19 cellular contexts compared by ENCODE assay signal in the genomic region with DNA sequence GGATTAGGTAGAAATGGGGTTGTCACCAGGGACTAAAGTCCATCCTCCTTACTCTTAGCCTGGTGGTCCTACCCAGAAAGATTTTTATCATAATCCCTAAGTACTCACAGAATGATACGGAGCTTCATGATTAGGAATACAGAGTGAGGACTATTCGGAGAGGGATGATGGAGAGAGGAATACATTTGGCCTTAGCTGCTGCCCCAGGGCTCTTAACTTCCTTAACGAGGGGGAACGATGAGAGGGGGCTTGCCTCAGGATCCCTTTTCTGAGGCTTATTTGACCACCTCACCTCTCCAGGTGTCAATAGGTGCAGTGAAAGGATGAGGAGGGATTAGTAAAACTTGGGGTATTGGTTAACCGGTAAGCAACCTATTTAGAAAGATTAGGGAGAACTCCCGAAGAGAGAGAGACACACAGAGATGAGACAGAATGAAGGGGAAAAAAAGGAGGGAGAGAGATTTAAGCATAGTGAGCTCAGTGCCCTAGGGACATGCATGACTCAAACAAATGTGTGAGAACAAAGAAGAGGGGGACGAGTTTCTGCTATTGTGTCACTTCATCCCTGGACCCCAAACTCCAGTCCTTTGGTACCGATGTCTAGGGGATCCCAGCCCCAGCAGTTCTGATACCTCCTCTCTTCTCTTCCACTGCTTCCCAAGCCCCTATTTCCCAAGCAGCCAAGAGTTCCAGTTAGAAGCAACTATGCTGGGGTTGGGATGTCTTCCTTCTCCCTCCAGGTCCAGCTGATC. TPM values are rescaled to one million over a fixed set of nuclear protein-coding genes. Genes with fewer than 3 reads are reported as not detected.
DNase-seq lines count a peak whose midpoint lies in the region; ATAC-seq, FAIRE-seq and TF ChIP-seq lines count a peak whose summit lies in the region.
"Had no signal": no experiment of that assay in that cellular context is flagged by ENCODE, and none has a peak within 500 bp of the region (broad histone marks: within the 10 kb centered on the region; RNA-seq: fewer than 3 reads in every experiment).

No MANE protein-coding gene starts in this region.

- CTCF ChIA-PET in MCF 10A (lab: Yijun Ruan, JAX) (interaction anchor here (0.9 to 4.3 kb wide), 11 partner anchors 8 to 294 kb away, joined by 3 to 19 read pairs (median 4); a partner anchor contains a TSS), K562 (lab: Yijun Ruan, JAX; ENCODE audit: low intra/inter-chr PET ratio) (no interaction called here)

- no peaks in the 10 kb centered on the region for H3K36me3 ChIP-seq in breast epithelium
- H3K36me3 ChIP-seq in K562 (ENCODE audit: control insufficient read depth, insufficient read depth, low read length) = peaks cover 46% of the 10 kb centered on the region
- H3K36me3 ChIP-seq in mesenchymal stem cell (ENCODE audit: control insufficient read depth in 1 of 2, insufficient read depth in 2 of 2, low read depth in 1 of 2, low read length in 2 of 2) = no peaks in the 10 kb centered on the region
- H3K36me3 ChIP-seq: heart left ventricle had no signal

- H3K36me3 Mint-ChIP-seq in MCF 10A (ENCODE audit: insufficient read depth, unreplicated experiment) = no peaks in the 10 kb centered on the region
- H3K36me3 Mint-ChIP-seq in type B pancreatic cell = no peaks in the 10 kb centered on the region

- H2AFZ ChIP-seq in K562 (ENCODE audit: low read depth, low read length) (no peak overlapping the region), mesenchymal stem cell (ENCODE audit: low read depth, low read length) (no peak overlapping the region)

- H3K4me3 ChIP-seq in breast epithelium (no peak overlapping the region), K562 (peak overlapping the region; percentile 78), mesenchymal stem cell (ENCODE audit: insufficient read depth in 1 of 2, low read depth in 1 of 2, low read length in 2 of 2) (peak overlapping the region in 1 of 2 experiments; percentile 63)

- no peak overlapping the region for H2AK5ac ChIP-seq in mesenchymal stem cell (ENCODE audit: low read length, severe bottlenecking)

- peaks cover 96% of the 10 kb centered on the region for H3K79me2 ChIP-seq in K562 (ENCODE audit: control insufficient read depth, insufficient read depth, low read length)

- H3K4me1 Mint-ChIP-seq in MCF 10A (ENCODE audit: insufficient read depth, unreplicated experiment) = peaks cover 44% of the 10 kb centered on the region
- H3K4me1 Mint-ChIP-seq in type B pancreatic cell (ENCODE audit: unreplicated experiment) = peaks cover 39% of the 10 kb centered on the region

- no peak for TF ChIP-seq EP300 in K562 (IDR thresholded peaks at IDR 0.05; ENCODE audit: low read length)

- H4K91ac ChIP-seq in mesenchymal stem cell (ENCODE audit: low read length) = no peak overlapping the region

- FAIRE-seq in K562 (lab: Jason Lieb, UNC) = no peak
- FAIRE-seq: endometrium had no signal

- H4K20me1 ChIP-seq in K562 (replicated peaks; ENCODE audit: control insufficient read depth, insufficient read depth, low read length) = peaks cover 3% of the 10 kb centered on the region; the same call in 1 of the 2 replicates

- H3K23ac ChIP-seq in mesenchymal stem cell (ENCODE audit: low read length in 2 of 2) = no peak overlapping the region

- peak overlapping the region; percentile 100 for H3K4me2 ChIP-seq in K562 (ENCODE audit: insufficient read depth, low read length)
- H3K4me2 ChIP-seq in mesenchymal stem cell (ENCODE audit: low read length, poor library complexity, severe bottlenecking) = no peak overlapping the region

- no peaks in the 10 kb centered on the region for H3K79me1 ChIP-seq in mesenchymal stem cell (replicated peaks; ENCODE audit: low read length, poor library complexity, severe bottlenecking)

- H3K27me3 Mint-ChIP-seq in MCF 10A (ENCODE audit: insufficient read depth, unreplicated experiment) (no peaks in the 10 kb centered on the region), type B pancreatic cell (peaks cover 21% of the 10 kb centered on the region)

- H2BK120ac ChIP-seq in mesenchymal stem cell (ENCODE audit: low read depth, low read length) = no peak overlapping the region

- POLR2A ChIA-PET in MCF 10A (lab: Yijun Ruan, JAX) (interaction anchor here (0.6 to 4.1 kb wide), 11 partner anchors 10 to 826 kb away, joined by 3 to 34 read pairs (median 5); a partner anchor contains a TSS), K562 (lab: Yijun Ruan, JAX) (interaction anchor here (0.5 to 4.1 kb wide), 13 partner anchors 8 to 1184 kb away, joined by 3 to 19 read pairs (median 5); a partner anchor contains a TSS)

- H3K9me3 ChIP-seq in breast epithelium (no peaks in the 10 kb centered on the region), K562 (replicated peaks; ENCODE audit: control insufficient read depth, insufficient read depth, low read depth, low read length) (no peaks in the 10 kb centered on the region), mesenchymal stem cell (ENCODE audit: control insufficient read depth, low read length) (no peaks in the 10 kb centered on the region)
- H3K9me3 ChIP-seq: heart left ventricle had no signal

- H2BK5ac ChIP-seq in mesenchymal stem cell (ENCODE audit: low read depth, low read length, poor library complexity, severe bottlenecking) = no peak overlapping the region

- intact Hi-C loops in MCF 10A (cut with micrococcal nuclease) (no loop called here), breast epithelium (cut with DNase I; ENCODE audit: low total_unique reads) (loop anchor here (5.0 kb wide), 1 partner anchor 402 kb away; no protein-coding TSS in a partner anchor), K562 (cut with micrococcal nuclease) (loop anchor here (10.0 kb wide), 1 partner anchor 285 kb away; no protein-coding TSS in a partner anchor)

- H3K4ac ChIP-seq in mesenchymal stem cell (ENCODE audit: low read depth in 1 of 2, low read length in 2 of 2) = no peak overlapping the region

- H3K18ac ChIP-seq in mesenchymal stem cell (ENCODE audit: low read depth in 1 of 2, low read length in 2 of 2) = no peak overlapping the region

- H3K27ac ChIP-seq in breast epithelium (no peak overlapping the region), K562 (ENCODE audit: extremely low read depth, low read depth, low read length) (peak overlapping the region; percentile 88), mesenchymal stem cell (ENCODE audit: low read length, poor library complexity, severe bottlenecking) (no peak overlapping the region)

- H3K9me3 Mint-ChIP-seq in MCF 10A (ENCODE audit: unreplicated experiment) = no peaks in the 10 kb centered on the region
- no peaks in the 10 kb centered on the region for H3K9me3 Mint-ChIP-seq in type B pancreatic cell
- H3K9me3 Mint-ChIP-seq: activated CD4-positive, alpha-beta T cell treated with anti-CD3 and anti-CD28 coated beads, Interleukin-2, amount 10 ng/mL, durations not matched to agents 7 days and 5 days; T-helper 1 cell treated with Interleukin-12 subunit alpha and Interleukin-12 subunit beta and Interleukin-4 antibody, amounts not matched to agents 30 μg/mL and 1 μg/mL, for 36 hours had no signal

- peaks cover 0 to 3% of the 10 kb centered on the region in 2 donors for H3K4me1 ChIP-seq in breast epithelium
- H3K4me1 ChIP-seq in K562 (replicated peaks in 1 of 2; ENCODE audit: control insufficient read depth in 2 of 2, insufficient read depth in 2 of 2, low read length in 2 of 2) = peaks cover 19 to 31% of the 10 kb centered on the region in 2 experiments; a peak in 4 of 5 replicates
- peaks cover 14% of the 10 kb centered on the region for H3K4me1 ChIP-seq in mesenchymal stem cell (ENCODE audit: control insufficient read depth, insufficient read depth, low read depth, low read length)

- no peak overlapping the region for H4K8ac ChIP-seq in mesenchymal stem cell (ENCODE audit: low read length)

- no peak for TF ChIP-seq RAD21 in K562 (CRISPR knock-in tag; conservative IDR thresholded peaks at IDR 0.05 in 1 of 2, IDR thresholded peaks at IDR 0.05 in 1 of 2)

- no TSS peak for BruUV-seq in MCF 10A (replicated peaks; lab: Mats Ljungman, UMichigan)
- BruUV-seq in K562 (replicated peaks; lab: Mats Ljungman, UMichigan) = no TSS peak

- TF ChIP-seq POLR2A in breast epithelium (IDR thresholded peaks at IDR 0.05) (no peak), K562 (conservative IDR thresholded peaks at IDR 0.05) (no peak; the same call in 1 of the 2 replicates)

- H2BK12ac ChIP-seq in mesenchymal stem cell (ENCODE audit: low read length in 2 of 2) = no peak overlapping the region

- peak overlapping the region; percentile 6 for H3K27ac Mint-ChIP-seq in MCF 10A (ENCODE audit: low read depth, unreplicated experiment)
- peak overlapping the region; percentile 41 for H3K27ac Mint-ChIP-seq in type B pancreatic cell
- H3K27ac Mint-ChIP-seq: activated CD4-positive, alpha-beta T cell treated with anti-CD3 and anti-CD28 coated beads, Interleukin-2, amount 10 ng/mL, durations not matched to agents 7 days and 5 days; T-helper 1 cell treated with Interleukin-12 subunit alpha and Interleukin-12 subunit beta and Interleukin-4 antibody, amounts not matched to agents 30 μg/mL and 1 μg/mL, for 36 hours had no signal

- 1% methylated on average over 8 of the region's 8 CpGs for WGBS in K562 (ENCODE audit: insufficient coverage, low coverage, missing lambda C conversion rate)
- WGBS in mesenchymal stem cell = 83% methylated on average over 8 of the region's 8 CpGs

- H3K9ac ChIP-seq in K562 (ENCODE audit: insufficient read depth in 1 of 2, low read depth in 2 of 2, low read length in 2 of 2) (peak overlapping the region; percentile 92 to 93), mesenchymal stem cell (ENCODE audit: low read length) (peak overlapping the region; percentile 40)

- H3K4me3 Mint-ChIP-seq in MCF 10A (ENCODE audit: unreplicated experiment) (peak overlapping the region; percentile 4), type B pancreatic cell (peak overlapping the region; percentile 77)
- H3K4me3 Mint-ChIP-seq: activated CD4-positive, alpha-beta T cell treated with anti-CD3 and anti-CD28 coated beads, Interleukin-2, amount 10 ng/mL, durations not matched to agents 7 days and 5 days; T-helper 1 cell treated with Interleukin-12 subunit alpha and Interleukin-12 subunit beta and Interleukin-4 antibody, amounts not matched to agents 30 μg/mL and 1 μg/mL, for 36 hours had no signal

- H3K14ac ChIP-seq in mesenchymal stem cell (ENCODE audit: low read length in 2 of 2) = no peak overlapping the region

- no peak overlapping the region for H2BK15ac ChIP-seq in mesenchymal stem cell (ENCODE audit: low read depth, poor library complexity, severe bottlenecking)

- no peaks in the 10 kb centered on the region for H3K9me1 ChIP-seq in K562 (ENCODE audit: control insufficient read depth, insufficient read depth, low read length)

- peak; percentile 55 for DNase-seq in MCF 10A (ENCODE audit: unreplicated experiment)
- DNase-seq in breast epithelium (ENCODE audit: low spot score in 2 of 2) = no peak
- DNase-seq in K562 (ENCODE audit: extremely low read depth in 1 of 4, low spot score in 3 of 4) = no peak
- no peak for DNase-seq in mesenchymal stem cell
- no peak for DNase-seq in type B pancreatic cell (ENCODE audit: extremely low spot score, unreplicated experiment)
- no peak for DNase-seq in NOMO-1 treated with dmso at 0.1 percent for 144 hours (lab: John Stamatoyannopoulos, UW; ENCODE audit: unreplicated experiment)
- no peak for DNase-seq in NCI-H1105 (lab: John Stamatoyannopoulos, UW)
- DNase-seq: activated CD4-positive, alpha-beta T cell treated with anti-CD3 and anti-CD28 coated beads, Interleukin-2, amount 10 ng/mL, durations not matched to agents 7 days and 5 days; activated gamma-delta T cell; Calu3; heart left ventricle; NCI-H1417 treated with DMSO at 0.1 percent for 48 hours; NCI-H510A; nucleus accumbens had no signal

- in situ Hi-C loops in K562 (cut with MboI) = loop anchor here (10.0 kb wide), 1 partner anchor 65 kb away; a partner anchor contains a TSS

- H3K27me3 ChIP-seq in breast epithelium = no peaks in the 10 kb centered on the region
- no peaks in the 10 kb centered on the region; a peak in 1 of 5 replicates for H3K27me3 ChIP-seq in K562 (ENCODE audit: control insufficient read depth in 2 of 2, insufficient read depth in 2 of 2, low read length in 2 of 2)
- H3K27me3 ChIP-seq in mesenchymal stem cell (ENCODE audit: control insufficient read depth in 1 of 2, insufficient read depth in 1 of 2, low read length in 2 of 2) = peaks cover 18 to 41% of the 10 kb centered on the region in 2 experiments

- no peak for ATAC-seq in K562
- no peak for ATAC-seq in HG02981 (IDR thresholded peaks at IDR 0.05; ENCODE audit: unreplicated experiment)
- ATAC-seq: left lobe of liver had no signal

- no peak for TF ChIP-seq CTCF in MCF 10A (IDR thresholded peaks at IDR 0.05; ENCODE audit: unreplicated experiment)
- TF ChIP-seq CTCF in breast epithelium (IDR thresholded peaks at IDR 0.05) = no peak
- TF ChIP-seq CTCF in K562 (IDR thresholded peaks at IDR 0.05 in 2 of 3, conservative IDR thresholded peaks at IDR 0.05 in 1 of 3; ENCODE audit: insufficient read depth in 2 of 3, low read depth in 1 of 3, low read length in 3 of 3) = no peak
- no peak for TF ChIP-seq CTCF in type B pancreatic cell (conservative IDR thresholded peaks at IDR 0.05)

RNA-seq across cellular contexts. Expression of a gene that starts 1.1 kb away (rescaled TPM):
- 0.40 and 0.64 TPM in 2 replicates for total RNA-seq in MCF 10A (2022)
- under 1 TPM; 0.15 to 0.48 (median 0.33) TPM for total RNA-seq in breast epithelium
- total RNA-seq in K562 (2011; cell fraction: chromatin; rRNA removed; ENCODE audit: low replicate concordance) = 108 and 191 TPM in 2 replicates
- 118 and 137 TPM in 2 replicates for total RNA-seq in K562 (2011; cell fraction: nucleolus; rRNA removed)
- total RNA-seq in K562 (2011; cell fraction: nucleoplasm; rRNA removed) = 98.5 and 115 TPM in 2 replicates
- 221 and 269 TPM in 2 replicates for total RNA-seq in K562 (2014; rRNA removed)
- total RNA-seq in K562 (2014; rRNA removed; fragmentation: Illumina TruSeq; extraction: Trizol) = 134 and 157 TPM in 2 replicates
- 177 and 178 TPM in 2 replicates for total RNA-seq in K562 (2015; rRNA removed; fragmentation: Illumina TruSeq; extraction: Trizol)
- 244 and 252 TPM in 2 replicates for total RNA-seq in K562 (2021)
- polyA plus RNA-seq in K562 (2011; rRNA removed) = 208 TPM in 2 replicates
- 231 and 451 TPM in 2 replicates for polyA plus RNA-seq in K562 (2011; cell fraction: cytosol; rRNA removed)
- 232 and 428 TPM in 2 replicates for polyA plus RNA-seq in K562 (2011; cell fraction: nucleus; rRNA removed)
- polyA plus RNA-seq in K562 (2012) = 162 and 214 TPM in 2 replicates
- polyA plus RNA-seq in K562 (2014; fragmentation: Illumina TruSeq; extraction: Trizol) = 246 and 282 TPM in 2 replicates
- 10 to 100 TPM; 12.3 to 44.5 TPM for polyA plus RNA-seq in K562 (2014; fragmentation: Nextera tagmentation; extraction: Ambion mirVana)
- polyA plus RNA-seq in K562 (2014; rRNA removed) = 225 and 229 TPM in 2 replicates
- 71.3 and 109 TPM in 2 replicates for polyA minus RNA-seq in K562 (2011; rRNA and poly(A)+ RNA removed)
- polyA minus RNA-seq in K562 (2011; cell fraction: cytosol; rRNA and poly(A)+ RNA removed) = 78.1 and 100 TPM in 2 replicates
- 67.6 and 73.9 TPM in 2 replicates for polyA minus RNA-seq in K562 (2011; cell fraction: nucleus; rRNA and poly(A)+ RNA removed)
- 0.12 TPM for polyA plus RNA-seq in mesenchymal stem cell (2013, experiment 1 of 2)
- 0.10 TPM for polyA plus RNA-seq in mesenchymal stem cell (2013, experiment 2 of 2)
- 0.24 and 0.65 TPM in 2 replicates for total RNA-seq in type B pancreatic cell (ENCODE audit: low replicate concordance)
- total RNA-seq: A172; activated CD4-positive, alpha-beta T cell treated with anti-CD3 and anti-CD28 coated beads, Interleukin-2, amount 10 ng/mL, durations not matched to agents 7 days and 5 days had no signal

RNA-seq across cellular contexts. Expression of a gene that starts 19.2 kb away (rescaled TPM):
- total RNA-seq in MCF 10A (2022) = 1,158 and 1,435 TPM in 2 replicates
- total RNA-seq in breast epithelium = 100 to 1,000 TPM; 387 to 571 (median 477) TPM
- 585 and 1,170 TPM in 2 replicates for total RNA-seq in K562 (2011; cell fraction: chromatin; rRNA removed; ENCODE audit: low replicate concordance)
- 342 and 393 TPM in 2 replicates for total RNA-seq in K562 (2011; cell fraction: nucleolus; rRNA removed)
- 680 and 890 TPM in 2 replicates for total RNA-seq in K562 (2011; cell fraction: nucleoplasm; rRNA removed)
- total RNA-seq in K562 (2014; rRNA removed) = 1,166 and 1,242 TPM in 2 replicates
- total RNA-seq in K562 (2014; rRNA removed; fragmentation: Illumina TruSeq; extraction: Trizol) = 1,479 and 1,871 TPM in 2 replicates
- total RNA-seq in K562 (2015; rRNA removed; fragmentation: Illumina TruSeq; extraction: Trizol) = 1,215 and 1,277 TPM in 2 replicates
- 1,768 and 1,994 TPM in 2 replicates for total RNA-seq in K562 (2021)
- polyA plus RNA-seq in K562 (2011; rRNA removed) = 1,105 and 1,247 TPM in 2 replicates
- polyA plus RNA-seq in K562 (2011; cell fraction: cytosol; rRNA removed) = 544 and 1,005 TPM in 2 replicates
- polyA plus RNA-seq in K562 (2011; cell fraction: nucleus; rRNA removed) = 747 and 1,095 TPM in 2 replicates
- polyA plus RNA-seq in K562 (2012) = 2,696 and 3,059 TPM in 2 replicates
- polyA plus RNA-seq in K562 (2014; fragmentation: Illumina TruSeq; extraction: Trizol) = 2,677 and 2,919 TPM in 2 replicates
- 1,000 to 10,000 TPM; 1,815 to 2,152 TPM for polyA plus RNA-seq in K562 (2014; fragmentation: Nextera tagmentation; extraction: Ambion mirVana)
- 2,590 and 2,703 TPM in 2 replicates for polyA plus RNA-seq in K562 (2014; rRNA removed)
- polyA minus RNA-seq in K562 (2011; rRNA and poly(A)+ RNA removed) = 2,157 and 2,253 TPM in 2 replicates
- 731 and 750 TPM in 2 replicates for polyA minus RNA-seq in K562 (2011; cell fraction: cytosol; rRNA and poly(A)+ RNA removed)
- polyA minus RNA-seq in K562 (2011; cell fraction: nucleus; rRNA and poly(A)+ RNA removed) = 346 and 811 TPM in 2 replicates
- polyA plus RNA-seq in mesenchymal stem cell (2013, experiment 1 of 2) = 983 TPM
- 943 TPM for polyA plus RNA-seq in mesenchymal stem cell (2013, experiment 2 of 2)
- 1,366 and 2,469 TPM in 2 replicates for total RNA-seq in type B pancreatic cell (ENCODE audit: low replicate concordance)

RNA-seq across cellular contexts. Expression of a gene that starts 19.8 kb away (rescaled TPM):
- total RNA-seq in MCF 10A (2022) = 109 and 112 TPM in 2 replicates
- 10 to 100 TPM; 22.4 to 45.8 (median 31.8) TPM for total RNA-seq in breast epithelium
- total RNA-seq in K562 (2011; cell fraction: chromatin; rRNA removed; ENCODE audit: low replicate concordance) = 33.7 and 89.9 TPM in 2 replicates
- total RNA-seq in K562 (2011; cell fraction: nucleolus; rRNA removed) = 22.3 and 27.9 TPM in 2 replicates
- 59.4 and 101 TPM in 2 replicates for total RNA-seq in K562 (2011; cell fraction: nucleoplasm; rRNA removed)
- 41.8 and 50.5 TPM in 2 replicates for total RNA-seq in K562 (2014; rRNA removed)
- 80.2 and 106 TPM in 2 replicates for total RNA-seq in K562 (2014; rRNA removed; fragmentation: Illumina TruSeq; extraction: Trizol)
- total RNA-seq in K562 (2015; rRNA removed; fragmentation: Illumina TruSeq; extraction: Trizol) = 55.3 and 60.8 TPM in 2 replicates
- 72.6 and 82.3 TPM in 2 replicates for total RNA-seq in K562 (2021)
- 81.2 and 102 TPM in 2 replicates for polyA plus RNA-seq in K562 (2011; rRNA removed)
- 28.5 and 57.8 TPM in 2 replicates for polyA plus RNA-seq in K562 (2011; cell fraction: cytosol; rRNA removed)
- polyA plus RNA-seq in K562 (2011; cell fraction: nucleus; rRNA removed) = 25.8 and 37.9 TPM in 2 replicates
- polyA plus RNA-seq in K562 (2012) = 28.8 and 37.9 TPM in 2 replicates
- polyA plus RNA-seq in K562 (2014; fragmentation: Illumina TruSeq; extraction: Trizol) = 51.2 and 59.2 TPM in 2 replicates
- polyA plus RNA-seq in K562 (2014; fragmentation: Nextera tagmentation; extraction: Ambion mirVana) = 10 to 100 TPM; 49.8 to 53.2 TPM
- 32.6 and 39.3 TPM in 2 replicates for polyA plus RNA-seq in K562 (2014; rRNA removed)
- polyA minus RNA-seq in K562 (2011; rRNA and poly(A)+ RNA removed) = 208 and 238 TPM in 2 replicates
- 65.3 and 84.1 TPM in 2 replicates for polyA minus RNA-seq in K562 (2011; cell fraction: cytosol; rRNA and poly(A)+ RNA removed)
- polyA minus RNA-seq in K562 (2011; cell fraction: nucleus; rRNA and poly(A)+ RNA removed) = 16.3 and 30.9 TPM in 2 replicates
- 34.7 TPM for polyA plus RNA-seq in mesenchymal stem cell (2013, experiment 1 of 2)
- polyA plus RNA-seq in mesenchymal stem cell (2013, experiment 2 of 2) = 34.1 TPM
- total RNA-seq in type B pancreatic cell (ENCODE audit: low replicate concordance) = 87.8 and 227 TPM in 2 replicates

RNA-seq across cellular contexts. Expression of a gene that starts 25.2 kb away (rescaled TPM):
- 207 and 299 TPM in 2 replicates for total RNA-seq in MCF 10A (2022)
- total RNA-seq in breast epithelium = 100 to 1,000 TPM in 1 of 3 donors, 10 to 100 TPM in 2; 70.9 to 109 (median 90.1) TPM
- total RNA-seq in K562 (2011; cell fraction: chromatin; rRNA removed; ENCODE audit: low replicate concordance) = 92.5 and 126 TPM in 2 replicates
- total RNA-seq in K562 (2011; cell fraction: nucleolus; rRNA removed) = 75.9 and 83.9 TPM in 2 replicates
- 128 and 170 TPM in 2 replicates for total RNA-seq in K562 (2011; cell fraction: nucleoplasm; rRNA removed)
- 137 and 157 TPM in 2 replicates for total RNA-seq in K562 (2014; rRNA removed)
- total RNA-seq in K562 (2014; rRNA removed; fragmentation: Illumina TruSeq; extraction: Trizol) = 233 and 284 TPM in 2 replicates
- total RNA-seq in K562 (2015; rRNA removed; fragmentation: Illumina TruSeq; extraction: Trizol) = 142 and 156 TPM in 2 replicates
- 187 and 192 TPM in 2 replicates for total RNA-seq in K562 (2021)
- polyA plus RNA-seq in K562 (2011; rRNA removed) = 473 and 482 TPM in 2 replicates
- polyA plus RNA-seq in K562 (2011; cell fraction: cytosol; rRNA removed) = 231 and 446 TPM in 2 replicates
- 125 and 220 TPM in 2 replicates for polyA plus RNA-seq in K562 (2011; cell fraction: nucleus; rRNA removed)
- 265 and 413 TPM in 2 replicates for polyA plus RNA-seq in K562 (2012)
- polyA plus RNA-seq in K562 (2014; fragmentation: Illumina TruSeq; extraction: Trizol) = 277 and 293 TPM in 2 replicates
- 100 to 1,000 TPM; 437 to 487 TPM for polyA plus RNA-seq in K562 (2014; fragmentation: Nextera tagmentation; extraction: Ambion mirVana)
- 177 and 232 TPM in 2 replicates for polyA plus RNA-seq in K562 (2014; rRNA removed)
- 329 and 369 TPM in 2 replicates for polyA minus RNA-seq in K562 (2011; rRNA and poly(A)+ RNA removed)
- polyA minus RNA-seq in K562 (2011; cell fraction: cytosol; rRNA and poly(A)+ RNA removed) = 167 and 216 TPM in 2 replicates
- polyA minus RNA-seq in K562 (2011; cell fraction: nucleus; rRNA and poly(A)+ RNA removed) = 21.7 and 60.2 TPM in 2 replicates
- polyA plus RNA-seq in mesenchymal stem cell (2013, experiment 1 of 2) = 182 TPM
- 182 TPM for polyA plus RNA-seq in mesenchymal stem cell (2013, experiment 2 of 2)
- 196 and 229 TPM in 2 replicates for total RNA-seq in type B pancreatic cell (ENCODE audit: low replicate concordance)

Comparison
In these comparisons a context has a peak if more than half of its experiments do, and no peak if none do; other contexts are left out.
1. RNA of a gene that starts 1.1 kb away (total RNA-seq): 98.5 to 269 TPM in K562; 0.24 to 0.65 TPM in type B pancreatic cell, 0.40 to 0.64 TPM in MCF 10A and 0.15 to 0.48 TPM in breast epithelium; every median in the first group is over 10 times any median in the second.